Comparison of ENCODE assay signal across 7 cellular contexts in genomic region chr16:51155199-51155607, GRCh38. TPM values are rescaled to one million over a fixed set of nuclear protein-coding genes. Genes with fewer than 3 reads are reported as not detected.
DNase-seq lines count a peak whose midpoint lies in the region; TF ChIP-seq lines count a peak whose summit lies in the region.

No MANE protein-coding gene starts in this region.

- peaks cover 49% of the 10 kb centered on the region for H3K27me3 Mint-ChIP-seq in brain

- H3K27ac Mint-ChIP-seq in brain, result peak overlapping the region; percentile 41 to 99 (median 93)

- H3K4me3 Mint-ChIP-seq in brain, result peak overlapping the region; percentile 71 to 92 (median 88)

- TF ChIP-seq CTCF in HFF-Myc (IDR thresholded peaks at IDR 0.05; ENCODE audit: low read depth, low read length, missing control alignments) (no peak), brain (conservative IDR thresholded peaks at IDR 0.05) (no peak), RWPE1 (conservative IDR thresholded peaks at IDR 0.05; ENCODE audit: low read depth) (no peak)

- H3K36me3 Mint-ChIP-seq in brain, result no peaks in the 10 kb centered on the region

- peaks cover 0 to 5% (median under 1%) of the 10 kb centered on the region in 5 experiments for H3K9me3 Mint-ChIP-seq in brain

- H3K4me1 ChIP-seq in stomach smooth muscle (ENCODE audit: control insufficient read depth, insufficient read depth, low read length), result peaks cover 32% of the 10 kb centered on the region
- no peaks in the 10 kb centered on the region for H3K4me1 ChIP-seq in effector memory CD4-positive, alpha-beta T cell (ENCODE audit: control insufficient read depth, insufficient read depth, low read length, poor library complexity, severe bottlenecking)

- H3K4me1 Mint-ChIP-seq in brain, result peaks cover 60% of the 10 kb centered on the region

- POLR2A ChIA-PET in RWPE1 (lab: Yijun Ruan, JAX; ENCODE audit: low non-redundant PET), result no interaction called here

- peak overlapping the region; percentile 39 for H3K4me3 ChIP-seq in HFF-Myc (replicated peaks; ENCODE audit: low read depth, low read length)
- peak overlapping the region; percentile 59 to 61 for H3K4me3 ChIP-seq in stomach smooth muscle (ENCODE audit: low read length in 2 of 2)
- H3K4me3 ChIP-seq in effector memory CD4-positive, alpha-beta T cell (ENCODE audit: insufficient read depth, low read depth, low read length, poor library complexity, severe bottlenecking), result no peak overlapping the region

- H3K9me3 ChIP-seq in stomach smooth muscle (ENCODE audit: control insufficient read depth in 2 of 2, low read length in 2 of 2), result peaks cover 0 to 3% of the 10 kb centered on the region in 2 donors
- no peaks in the 10 kb centered on the region for H3K9me3 ChIP-seq in effector memory CD4-positive, alpha-beta T cell (ENCODE audit: control insufficient read depth, low read length)

- DNase-seq in HFF-Myc (ENCODE audit: extremely low read depth, low read depth) (no peak), RWPE1 (ENCODE audit: low spot score) (no peak), DMS114 treated with DMSO at 0.1 percent for 48 hours (lab: John Stamatoyannopoulos, UW; ENCODE audit: unreplicated experiment) (no peak)
- DNase-seq in effector memory CD4-positive, alpha-beta T cell, result no peak

- CTCF ChIA-PET in RWPE1 (lab: Yijun Ruan, JAX), result no interaction called here

- no peaks in the 10 kb centered on the region for H3K36me3 ChIP-seq in stomach smooth muscle (ENCODE audit: control insufficient read depth in 2 of 2, insufficient read depth in 2 of 2, low read length in 2 of 2)
- no peaks in the 10 kb centered on the region for H3K36me3 ChIP-seq in effector memory CD4-positive, alpha-beta T cell (ENCODE audit: control insufficient read depth, insufficient read depth, low read length)

- no peak overlapping the region for H3K9ac ChIP-seq in stomach smooth muscle (ENCODE audit: low read length in 2 of 2)

- H3K27ac ChIP-seq in layer of hippocampus (ENCODE audit: low read depth, low read length) (peak overlapping the region; percentile 89), stomach smooth muscle (ENCODE audit: low read length) (no peak overlapping the region), RWPE1 (no peak overlapping the region)
- H3K27ac ChIP-seq in effector memory CD4-positive, alpha-beta T cell (ENCODE audit: insufficient read depth, low read length, poor library complexity, severe bottlenecking), result no peak overlapping the region

- peaks cover 6% of the 10 kb centered on the region for H3K27me3 ChIP-seq in layer of hippocampus (ENCODE audit: control insufficient read depth, insufficient read depth, low read length)
- H3K27me3 ChIP-seq in stomach smooth muscle (ENCODE audit: control insufficient read depth in 1 of 2, insufficient read depth in 2 of 2, low read length in 2 of 2), result peaks cover 44 to 69% of the 10 kb centered on the region in 2 donors
- peaks cover 19% of the 10 kb centered on the region for H3K27me3 ChIP-seq in effector memory CD4-positive, alpha-beta T cell (replicated peaks; ENCODE audit: control insufficient read depth, insufficient read depth, low read length, poor library complexity, severe bottlenecking)

RNA-seq across cellular contexts. Expression of gene SALL1, which starts 4.1 kb away (rescaled TPM):
- 21.6 TPM for polyA plus RNA-seq in brain (ENCODE audit: insufficient read depth, low read depth, low replicate concordance)
